In genomic region chr9:131017067-131017466, GRCh38 we compare ENCODE assay signal across 20 cellular contexts.
"Had no signal": no experiment of that assay in that cellular context is flagged by ENCODE, and none has a peak within 500 bp of the region (broad histone marks: within the 10 kb centered on the region; RNA-seq: fewer than 3 reads in every experiment).

No MANE protein-coding gene starts in this region.

- ATAC-seq: activated CD8-positive, alpha-beta memory T cell treated with anti-CD3 and anti-CD28 coated beads, Interleukin-2, amount 10 ng/mL, durations not matched to agents 7 days and 5 days; stimulated activated naive CD8-positive, alpha-beta T cell treated with anti-CD3 and anti-CD28 coated beads, Interleukin-15, amount 100 ng/mL, for 72 hours had no signal

- H2AFZ ChIP-seq: parathyroid adenoma had no signal

- H3K4me3 Mint-ChIP-seq: activated CD8-positive, alpha-beta memory T cell treated with anti-CD3 and anti-CD28 coated beads, Interleukin-2, amount 10 ng/mL, durations not matched to agents 7 days and 5 days; activated naive CD8-positive, alpha-beta T cell; activated T-cell treated with anti-CD3 and anti-CD28 coated beads, Interleukin-2, amount 50 U/mL, for 24 hours; neural crest cell; stimulated activated naive CD8-positive, alpha-beta T cell treated with anti-CD3 and anti-CD28 coated beads, Interleukin-15, amount 100 ng/mL, for 72 hours; T-helper 2 cell treated with Interferon-gamma antibody and Interleukin-4, amounts not matched to agents 5 μg/mL and 100 μg/mL, for 36 hours had no signal

- H3K79me2 ChIP-seq: parathyroid adenoma had no signal

- DNase-seq: activated CD4-positive, alpha-beta T cell treated with anti-CD3 and anti-CD28 coated beads for 1 hour; activated CD4-positive, alpha-beta T cell treated with anti-CD3 and anti-CD28 coated beads, Interleukin-2, amount 50 U/mL, for 48 hours; activated CD8-positive, alpha-beta memory T cell treated with anti-CD3 and anti-CD28 coated beads, Interleukin-2, amount 10 ng/mL, durations not matched to agents 7 days and 5 days; activated effector memory CD4-positive, alpha-beta T cell treated with Interleukin-2 at 50 U/mL for 16 hours; activated T-cell treated with anti-CD3 and anti-CD28 coated beads, Interleukin-2, amount 50 U/mL, for 24 hours; anterior cingulate cortex; dermis blood vessel endothelial cell; head of caudate nucleus; islet precursor cell; left ventricle myocardium inferior; retina; stimulated activated CD4-positive, alpha-beta T cell treated with anti-CD3 and anti-CD28 coated beads, Interleukin-15, amount 100 ng/mL, for 24 hours; stimulated activated CD4-positive, alpha-beta T cell treated with anti-CD3 and anti-CD28 coated beads, Interleukin-4, amount 100 ng/mL, for 4 hours; stimulated activated naive CD8-positive, alpha-beta T cell treated with anti-CD3 and anti-CD28 coated beads, Interleukin-15, amount 100 ng/mL, for 72 hours had no signal

- H3K4me3 ChIP-seq: esophagus muscularis mucosa, left ventricle myocardium inferior had no signal

- H3K36me3 ChIP-seq: esophagus muscularis mucosa, left ventricle myocardium inferior had no signal

- H3K9me3 Mint-ChIP-seq: activated T-cell treated with anti-CD3 and anti-CD28 coated beads, Interleukin-2, amount 50 U/mL, for 24 hours; neural crest cell; stimulated activated naive CD8-positive, alpha-beta T cell treated with anti-CD3 and anti-CD28 coated beads, Interleukin-15, amount 100 ng/mL, for 72 hours; T-helper 2 cell treated with Interferon-gamma antibody and Interleukin-4, amounts not matched to agents 5 μg/mL and 100 μg/mL, for 36 hours had no signal

- H3K36me3 Mint-ChIP-seq: activated CD8-positive, alpha-beta memory T cell treated with anti-CD3 and anti-CD28 coated beads, Interleukin-2, amount 10 ng/mL, durations not matched to agents 7 days and 5 days; activated naive CD8-positive, alpha-beta T cell had no signal

- H3K27ac ChIP-seq: esophagus muscularis mucosa, left ventricle myocardium inferior, parathyroid adenoma had no signal

- H3K4me1 Mint-ChIP-seq: activated CD8-positive, alpha-beta memory T cell treated with anti-CD3 and anti-CD28 coated beads, Interleukin-2, amount 10 ng/mL, durations not matched to agents 7 days and 5 days; stimulated activated naive CD8-positive, alpha-beta T cell treated with anti-CD3 and anti-CD28 coated beads, Interleukin-15, amount 100 ng/mL, for 72 hours had no signal

- H3K4me1 ChIP-seq: left ventricle myocardium inferior, parathyroid adenoma had no signal

- FAIRE-seq: endometrium had no signal

- H3K27ac Mint-ChIP-seq: activated CD8-positive, alpha-beta memory T cell treated with anti-CD3 and anti-CD28 coated beads, Interleukin-2, amount 10 ng/mL, durations not matched to agents 7 days and 5 days; activated naive CD8-positive, alpha-beta T cell; activated T-cell treated with anti-CD3 and anti-CD28 coated beads, Interleukin-2, amount 50 U/mL, for 24 hours; T-helper 2 cell treated with Interferon-gamma antibody and Interleukin-4, amounts not matched to agents 5 μg/mL and 100 μg/mL, for 36 hours had no signal

- H3K9ac ChIP-seq: parathyroid adenoma had no signal
